ENCODE assay signal across 12 cellular contexts in genomic region chr20:20548527-20549266, GRCh38.
A peak's percentile ranks its signal among the peaks of the same experiment; 100 is the strongest.
DNase-seq lines count a peak whose midpoint lies in the region; ATAC-seq, FAIRE-seq and TF ChIP-seq lines count a peak whose summit lies in the region.
"Had no signal": no experiment of that assay in that cellular context is flagged by ENCODE, and none has a peak within 500 bp of the region (broad histone marks: within the 10 kb centered on the region; RNA-seq: fewer than 3 reads in every experiment).

No MANE protein-coding gene starts in this region.

- no peak for TF ChIP-seq CTCF in stomach (IDR thresholded peaks at IDR 0.05)
- no peak for TF ChIP-seq CTCF in natural killer cell (IDR thresholded peaks at IDR 0.05)
- no peak for TF ChIP-seq CTCF in foreskin fibroblast (IDR thresholded peaks at IDR 0.05; ENCODE audit: low read depth, low read length)

- no peak for TF ChIP-seq EP300 in stomach (IDR thresholded peaks at IDR 0.05)

- H3K27ac ChIP-seq in stomach, result peak overlapping the region; percentile 58 to 74 (median 60)

- peaks cover 22 to 32% of the 10 kb centered on the region in 2 donors for H3K4me1 Mint-ChIP-seq in natural killer cell

- H3K4me1 ChIP-seq in endocrine pancreas (ENCODE audit: control insufficient read depth, insufficient read depth, low read length) (peaks cover 68% of the 10 kb centered on the region), stomach (peaks cover 10 to 58% (median 38%) of the 10 kb centered on the region in 4 donors)

- ATAC-seq in natural killer cell, result no peak

- H3K4me3 ChIP-seq in endocrine pancreas (ENCODE audit: control insufficient read depth, insufficient read depth, low read length) (peak overlapping the region; percentile 15), stomach (no peak overlapping the region), foreskin fibroblast (ENCODE audit: low read depth in 1 of 2, low read length in 2 of 2) (no peak overlapping the region)

- no peak overlapping the region for H3K9ac ChIP-seq in endocrine pancreas (ENCODE audit: control insufficient read depth, insufficient read depth, low read length)

- no peak overlapping the region for H3K27ac Mint-ChIP-seq in natural killer cell
- H3K27ac Mint-ChIP-seq: dendritic cell treated with granulocyte-macrophage colony-stimulating factor and Interleukin-4, amounts not matched to agents 40 ng/mL and 50 ng/mL, for 4 days; immature natural killer cell had no signal

- intact Hi-C loops in stomach (cut with DNase I; ENCODE audit: low total_unique reads), result no loop called here
- intact Hi-C loops in natural killer cell (cut with micrococcal nuclease), result no loop called here

- H3K36me3 Mint-ChIP-seq in natural killer cell, result no peaks in the 10 kb centered on the region

- FAIRE-seq in GM19239 (lab: Jason Lieb, UNC), result no peak
- FAIRE-seq: H54 had no signal

- no peak for TF ChIP-seq POLR2A in stomach (IDR thresholded peaks at IDR 0.05)

- H3K4me3 Mint-ChIP-seq in natural killer cell, result no peak overlapping the region
- H3K4me3 Mint-ChIP-seq: dendritic cell treated with granulocyte-macrophage colony-stimulating factor and Interleukin-4, amounts not matched to agents 40 ng/mL and 50 ng/mL, for 4 days; immature natural killer cell; naive B cell had no signal

- H3K36me3 ChIP-seq in endocrine pancreas (ENCODE audit: control insufficient read depth, insufficient read depth, low read length) (no peaks in the 10 kb centered on the region), stomach (peaks cover 4 to 47% (median 28%) of the 10 kb centered on the region in 4 donors)

- H3K9me3 ChIP-seq in endocrine pancreas (ENCODE audit: control insufficient read depth, low read length) (no peaks in the 10 kb centered on the region), stomach (no peaks in the 10 kb centered on the region)

- WGBS in stomach, 5 donors, result 32 to 62% (median 43%) methylated on average over 5 of the region's 5 CpGs

- DNase-seq in NCI-H1436 (lab: John Stamatoyannopoulos, UW) (peak; percentile 32), NCI-H1436 treated with DMSO at 0.1 percent for 48 hours (lab: John Stamatoyannopoulos, UW) (no peak), NCI-H524 (lab: John Stamatoyannopoulos, UW) (peak; percentile 94 to 99), stomach (peak; percentile 46), GM19239 (ENCODE audit: insufficient read length, low spot score) (no peak), natural killer cell (no peak), foreskin fibroblast (no peak)
- DNase-seq: immature natural killer cell, naive B cell had no signal

- H3K27me3 ChIP-seq in endocrine pancreas (ENCODE audit: control insufficient read depth, insufficient read depth, low read length) (no peaks in the 10 kb centered on the region), stomach (no peaks in the 10 kb centered on the region)

- H3K27me3 Mint-ChIP-seq in natural killer cell (ENCODE audit: low read depth in 2 of 2), result no peaks in the 10 kb centered on the region
- H3K27me3 Mint-ChIP-seq: dendritic cell treated with granulocyte-macrophage colony-stimulating factor and Interleukin-4, amounts not matched to agents 40 ng/mL and 50 ng/mL, for 4 days; naive B cell had no signal

- no peaks in the 10 kb centered on the region for H3K9me3 Mint-ChIP-seq in natural killer cell
- H3K9me3 Mint-ChIP-seq: dendritic cell treated with granulocyte-macrophage colony-stimulating factor and Interleukin-4, amounts not matched to agents 40 ng/mL and 50 ng/mL, for 4 days; immature natural killer cell; naive B cell had no signal

Comparison
In these comparisons a context has a peak if more than half of its experiments do, and no peak if none do; other contexts are left out.
1. DNase-seq: peak in NCI-H1436 (single experiment), NCI-H524 (2 of 2) and stomach (single experiment); none in NCI-H1436 treated with DMSO at 0.1 percent for 48 hours (single experiment), GM19239 (single experiment), natural killer cell (single experiment) and foreskin fibroblast (0 of 2).